Comparison of ENCODE assay signal across 26 cellular contexts in the genomic region with DNA sequence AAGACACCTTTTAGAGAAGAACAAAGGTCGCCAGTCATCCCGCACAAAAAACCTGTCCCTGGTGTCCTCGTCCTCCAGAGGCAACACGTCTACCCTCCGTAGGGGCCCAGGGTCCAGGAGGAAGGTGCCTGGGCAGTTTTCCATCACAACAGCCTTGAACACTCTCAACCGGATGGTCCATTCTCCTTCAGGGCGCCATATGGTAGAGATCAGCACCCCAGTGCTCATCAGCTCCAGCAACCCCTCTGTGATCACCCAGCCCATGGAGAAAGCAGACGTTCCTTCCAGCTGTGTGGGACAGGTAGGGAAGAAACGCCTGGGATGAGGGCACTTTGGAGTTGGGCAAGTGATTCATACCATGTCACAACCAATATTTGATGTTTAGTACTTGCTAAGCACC.
"Had no signal": no experiment of that assay in that cellular context is flagged by ENCODE, and none has a peak within 500 bp of the region (broad histone marks: within the 10 kb centered on the region; RNA-seq: fewer than 3 reads in every experiment).

No MANE protein-coding gene starts in this region.

- DNase-seq: stimulated activated CD4-positive, alpha-beta T cell treated with anti-CD3 and anti-CD28 coated beads, Interleukin-2, amount 100 ng/mL, for 48 hours; stimulated activated CD4-positive, alpha-beta T cell treated with anti-CD3 and anti-CD28 coated beads, Interleukin-4, amount 100 ng/mL, for 1 hour; stimulated activated CD4-positive, alpha-beta T cell treated with anti-CD3 and anti-CD28 coated beads, Interleukin-4, amount 100 ng/mL, for 24 hours; stimulated activated CD4-positive, alpha-beta T cell treated with anti-CD3 and anti-CD28 coated beads, Interleukin-4, amount 100 ng/mL, for 4 hours; stimulated activated CD8-positive, alpha-beta memory T cell treated with anti-CD3 and anti-CD28 coated beads, Interleukin-4, amount 100 ng/mL, for 48 hours; stimulated activated naive B cell treated with anti-CD40 and anti-IgM and Interleukin-4, amounts not matched to agents 10 μg/mL and 1 μg/mL and 100 μg/mL, for 72 hours; stimulated activated naive CD4-positive, alpha-beta T cell; stimulated activated naive CD4-positive, alpha-beta T cell treated with Interleukin-2 at 50 U/mL for 16 hours; stimulated activated naive CD8-positive, alpha-beta T cell treated with anti-CD3 and anti-CD28 coated beads, Interleukin-15, amount 100 ng/mL, for 72 hours; stimulated activated naive CD8-positive, alpha-beta T cell treated with anti-CD3 and anti-CD28 coated beads, Interleukin-15, Interleukin-2, amounts not matched to agents 100 U/mL and 50 U/mL, for 24 hours; stomach; substantia nigra; testis; thyroid gland; tibial artery; transverse colon; trophoblast cell; upper lobe of left lung; upper lobe of right lung; uterus had no signal

- H3K36me3 ChIP-seq: thyroid gland, tibial nerve, upper lobe of left lung, upper lobe of right lung, uterus, vagina had no signal

- H3K4me3 ChIP-seq: stomach, suprapubic skin, testis, thoracic aorta, thyroid gland, tibial artery, tibial nerve, transverse colon, upper lobe of left lung, upper lobe of right lung, uterus, vagina had no signal

- ATAC-seq: stimulated activated effector memory CD8-positive, alpha-beta T cell treated with anti-CD3 and anti-CD28 coated beads, Interleukin-12 subunit alpha, Interleukin-12 subunit beta, amount 100 ng/mL, for 72 hours; stimulated activated memory B cell treated with anti-CD40 and anti-IgM and Interleukin-4, amounts not matched to agents 10 μg/mL and 1 μg/mL and 100 μg/mL, for 72 hours; stimulated activated naive B cell treated with anti-CD40 and anti-IgM and Interleukin-4, amounts not matched to agents 10 μg/mL and 1 μg/mL and 100 μg/mL, for 72 hours; stimulated activated naive CD8-positive, alpha-beta T cell treated with anti-CD3 and anti-CD28 coated beads, Interleukin-15, amount 100 ng/mL, for 72 hours; stimulated activated naive CD8-positive, alpha-beta T cell treated with anti-CD3 and anti-CD28 coated beads, Interleukin-15, Interleukin-2, amounts not matched to agents 100 U/mL and 50 U/mL, for 24 hours; upper lobe of right lung had no signal

- H3K4me1 ChIP-seq: stomach, suprapubic skin, testis, tibial artery, tibial nerve, transverse colon, upper lobe of left lung, upper lobe of right lung, uterus, vagina had no signal

- H3K27me3 ChIP-seq: stomach, suprapubic skin, testis, thyroid gland, tibial artery, tibial nerve, transverse colon, upper lobe of left lung, upper lobe of right lung, uterus, vagina had no signal

- H3K27ac ChIP-seq: stomach, suprapubic skin, testis, thoracic aorta, thyroid gland, tibial artery, tibial nerve, transverse colon, upper lobe of left lung, upper lobe of right lung, uterus, vagina had no signal

- H3K9me3 ChIP-seq: stomach, suprapubic skin, testis, thoracic aorta, thyroid gland, tibial artery, transverse colon, upper lobe of left lung, upper lobe of right lung, uterus, vagina had no signal
